ENCODE assay signal across 8 cellular contexts in genomic region chr12:122064034-122064777, GRCh38. TPM values are rescaled to one million over a fixed set of nuclear protein-coding genes. Genes with fewer than 3 reads are reported as not detected.
DNase-seq lines count a peak whose midpoint lies in the region; ATAC-seq and TF ChIP-seq lines count a peak whose summit lies in the region.

No MANE protein-coding gene starts in this region.

- no peaks in the 10 kb centered on the region for H3K9me3 ChIP-seq in A673 (ENCODE audit: low read depth, low read length, poor library complexity, severe bottlenecking)
- H3K9me3 ChIP-seq in skeletal muscle satellite cell (replicated peaks; ENCODE audit: low read length), result no peaks in the 10 kb centered on the region

- in situ Hi-C loops in SK-MEL-5 (cut with HindIII; ENCODE audit: low pct_unique_long_range_greater_than_20kb, low sequenced_read_pairs), result no loop called here

- POLR2A ChIA-PET in A673 (lab: Charles Lee; ENCODE audit: low non-redundant PET), result no interaction called here

- H3K27me3 ChIP-seq in A673 (replicated peaks; ENCODE audit: insufficient read depth, low read depth, low read length, poor library complexity) (no peaks in the 10 kb centered on the region), skeletal muscle satellite cell (ENCODE audit: control insufficient read depth, insufficient read depth, low read length) (no peaks in the 10 kb centered on the region)

- CTCF ChIA-PET in A673 (lab: Charles Lee), result no interaction called here

- peak; percentile 73 for TF ChIP-seq POLR2A in NB4 (IDR thresholded peaks at IDR 0.05; ENCODE audit: extremely low read depth, insufficient read length)

- H3K27ac ChIP-seq in A673 (ENCODE audit: low read depth, low read length, poor library complexity, severe bottlenecking) (peak overlapping the region; percentile 30), caudate nucleus (ENCODE audit: low read depth, low read length) (peak overlapping the region; percentile 61)

- H3K4me3 ChIP-seq in A673 (ENCODE audit: low read depth, low read length, poor library complexity, severe bottlenecking), result no peak overlapping the region
- H3K4me3 ChIP-seq in NB4 (ENCODE audit: low read depth, low read length), result peak overlapping the region; percentile 82
- peak overlapping the region; percentile 16 for H3K4me3 ChIP-seq in skeletal muscle satellite cell (ENCODE audit: low read length)

- BruUV-seq in A673 (replicated peaks; lab: Mats Ljungman, UMichigan), result TSS peak; percentile 62

- H3K9ac ChIP-seq in skeletal muscle satellite cell (ENCODE audit: low read depth, low read length), result peak overlapping the region; percentile 14

- intact Hi-C loops in A673 (cut with micrococcal nuclease; ENCODE audit: unreplicated experiment), result no loop called here

- TF ChIP-seq CTCF in A673 (conservative IDR thresholded peaks at IDR 0.05; ENCODE audit: low read depth, low read length), result peak; percentile 70
- TF ChIP-seq CTCF in GM12874 (IDR thresholded peaks at IDR 0.05; ENCODE audit: insufficient read depth, low read depth, low read length), result peak; percentile 29; the same call in 1 of the 2 replicates
- peak; percentile 75 for TF ChIP-seq CTCF in NB4 (IDR thresholded peaks at IDR 0.05; ENCODE audit: low read depth, low read length)

- H3K4me1 ChIP-seq in A673 (ENCODE audit: insufficient read depth, low read length, poor library complexity, severe bottlenecking) (peaks cover 13% of the 10 kb centered on the region), skeletal muscle satellite cell (ENCODE audit: control insufficient read depth, insufficient read depth, low read length) (peaks cover 46% of the 10 kb centered on the region)

- DNase-seq in A673 (ENCODE audit: low spot score), result peak; percentile 97
- peak; percentile 99 for DNase-seq in NB4 (ENCODE audit: low read depth)
- peak; percentile 100 for DNase-seq in SK-MEL-5 (ENCODE audit: low read depth, low spot score)
- DNase-seq in caudate nucleus (lab: John Stamatoyannopoulos, UW), result peak in 56 of 61 donors; percentile 16 to 92 (median 74)
- peak; percentile 98 for DNase-seq in iris pigment epithelial cell (ENCODE audit: low read depth)

- H3K36me3 ChIP-seq in A673 (ENCODE audit: insufficient read depth, low read length, poor library complexity, severe bottlenecking) (peaks cover 15% of the 10 kb centered on the region), skeletal muscle satellite cell (ENCODE audit: insufficient read depth, low read length) (peaks cover 13% of the 10 kb centered on the region)

- H3K4me2 ChIP-seq in skeletal muscle satellite cell (ENCODE audit: low read length), result peak overlapping the region; percentile 74

- no peak for ATAC-seq in GM21737 (IDR thresholded peaks at IDR 0.05; ENCODE audit: unreplicated experiment)

RNA-seq across cellular contexts. Expression of gene MLXIP, which starts 14.3 kb away (rescaled TPM):
- 32.7 and 35.8 TPM in 2 replicates for total RNA-seq in A673 (2021)
- 16.0 and 16.9 TPM in 2 replicates for total RNA-seq in SK-MEL-5 (2014; rRNA removed; shearing (Covaris generic))
- 64.5 and 90.8 TPM in 2 replicates for polyA plus RNA-seq in SK-MEL-5 (2015; cell fraction: cytosol; rRNA removed)
- 100 and 109 TPM in 2 replicates for polyA plus RNA-seq in SK-MEL-5 (2015; cell fraction: nucleus; rRNA removed)
- 12.0 and 17.0 TPM in 2 replicates for total RNA-seq in skeletal muscle satellite cell (2012; rRNA removed)

RNA-seq across cellular contexts. Expression of gene BCL7A, which starts 42.5 kb away (rescaled TPM):
- total RNA-seq in A673 (2021), result 40.7 and 41.8 TPM in 2 replicates
- 11.7 and 14.4 TPM in 2 replicates for total RNA-seq in SK-MEL-5 (2014; rRNA removed; shearing (Covaris generic))
- 25.0 and 33.8 TPM in 2 replicates for polyA plus RNA-seq in SK-MEL-5 (2015; cell fraction: cytosol; rRNA removed)
- polyA plus RNA-seq in SK-MEL-5 (2015; cell fraction: nucleus; rRNA removed), result 10.9 and 13.3 TPM in 2 replicates
- total RNA-seq in skeletal muscle satellite cell (2012; rRNA removed), result 2.8 and 3.0 TPM in 2 replicates
